ENCODE assay signal across 9 cellular contexts in genomic region chr4:153465145-153465544, GRCh38. TPM values are rescaled to one million over a fixed set of nuclear protein-coding genes. Genes with fewer than 3 reads are reported as not detected.
DNase-seq lines count a peak whose midpoint lies in the region; ATAC-seq and TF ChIP-seq lines count a peak whose summit lies in the region.
"Had no signal": no experiment of that assay in that cellular context is flagged by ENCODE, and none has a peak within 500 bp of the region (broad histone marks: within the 10 kb centered on the region; RNA-seq: fewer than 3 reads in every experiment).

No MANE protein-coding gene starts in this region.

- H3K9ac ChIP-seq in iPS-18a (ENCODE audit: low read length) (peak overlapping the region; percentile 86), subcutaneous abdominal adipose tissue (ENCODE audit: low read length in 5 of 5) (peak overlapping the region in 2 of 5 donors; percentile 65 to 70)

- H3K4me1 ChIP-seq in iPS-18a (ENCODE audit: control insufficient read depth, low read depth, low read length) (peaks cover 17% of the 10 kb centered on the region), subcutaneous abdominal adipose tissue (ENCODE audit: control insufficient read depth in 5 of 5, insufficient read depth in 5 of 5, low read length in 5 of 5) (peaks cover 0 to 42% (median 38%) of the 10 kb centered on the region in 5 donors)

- DNase-seq in T-helper 2 cell treated with Interferon-gamma antibody and Interleukin-4, amounts not matched to agents 5 μg/mL and 100 μg/mL, for 36 hours (ENCODE audit: low spot score), result no peak
- DNase-seq in T-helper 2 cell, result no peak
- DNase-seq in WTC11 (ENCODE audit: low spot score), result no peak
- no peak for DNase-seq in dedifferentiated amniotic fluid mesenchymal stem cell (ENCODE audit: extremely low spot score)
- DNase-seq in T1000 (lab: John Stamatoyannopoulos, UW), result no peak
- DNase-seq: midbrain had no signal

- H3K4me3 ChIP-seq in iPS-18a (ENCODE audit: low read length) (peak overlapping the region; percentile 83), subcutaneous abdominal adipose tissue (ENCODE audit: low read depth in 1 of 5, low read length in 5 of 5) (peak overlapping the region in 3 of 5 donors; percentile 68 to 94 (median 72))

- peaks cover 38% of the 10 kb centered on the region for H3K4me1 Mint-ChIP-seq in T-helper 2 cell treated with Interferon-gamma antibody and Interleukin-4, amounts not matched to agents 5 μg/mL and 100 μg/mL, for 36 hours (ENCODE audit: low read depth)
- H3K4me1 Mint-ChIP-seq in WTC11, result peaks cover 30% of the 10 kb centered on the region

- H3K27ac Mint-ChIP-seq in T-helper 2 cell treated with Interferon-gamma antibody and Interleukin-4, amounts not matched to agents 5 μg/mL and 100 μg/mL, for 36 hours, result peak overlapping the region; percentile 83
- no peak overlapping the region for H3K27ac Mint-ChIP-seq in WTC11

- no peak overlapping the region for H3K27ac ChIP-seq in iPS-18a (ENCODE audit: low read length)
- peak overlapping the region; percentile 61 for H3K27ac ChIP-seq in subcutaneous abdominal adipose tissue (ENCODE audit: low read depth, low read length)

- no peaks in the 10 kb centered on the region for H3K9me3 Mint-ChIP-seq in T-helper 2 cell treated with Interferon-gamma antibody and Interleukin-4, amounts not matched to agents 5 μg/mL and 100 μg/mL, for 36 hours
- 0 out of 2 replicates have a peak, but pooled peaks cover 3% of the 10 kb centered on the region for H3K9me3 Mint-ChIP-seq in WTC11

- H3K27me3 Mint-ChIP-seq in T-helper 2 cell treated with Interferon-gamma antibody and Interleukin-4, amounts not matched to agents 5 μg/mL and 100 μg/mL, for 36 hours (ENCODE audit: low read depth), result no peaks in the 10 kb centered on the region
- H3K27me3 Mint-ChIP-seq in WTC11 (ENCODE audit: low read depth), result peaks cover 8% of the 10 kb centered on the region

- H3K36me3 Mint-ChIP-seq in T-helper 2 cell treated with Interferon-gamma antibody and Interleukin-4, amounts not matched to agents 5 μg/mL and 100 μg/mL, for 36 hours (ENCODE audit: low read depth), result peaks cover 11% of the 10 kb centered on the region
- H3K36me3 Mint-ChIP-seq in WTC11, result no peaks in the 10 kb centered on the region

- peaks cover 13% of the 10 kb centered on the region for H3K27me3 ChIP-seq in iPS-18a (ENCODE audit: control insufficient read depth, insufficient read depth, low read length)
- no peaks in the 10 kb centered on the region for H3K27me3 ChIP-seq in subcutaneous abdominal adipose tissue (ENCODE audit: control insufficient read depth in 5 of 5, insufficient read depth in 4 of 5, low read length in 5 of 5)

- ATAC-seq in WTC11 (no peak), HG03442 (IDR thresholded peaks at IDR 0.05; ENCODE audit: unreplicated experiment) (no peak)

- CTCF ChIA-PET in WTC11 (lab: Charles Lee), result interaction anchor here (0.5 to 2.6 kb wide), 12 partner anchors 13 to 179 kb away, joined by 3 to 14 read pairs (median 4); partner anchors contain the start of gene MND1

- POLR2A ChIA-PET in WTC11 (lab: Charles Lee), result interaction anchor here (1.2 to 2.0 kb wide), 2 partner anchors 13 to 21 kb away, joined by 3 to 6 read pairs; no protein-coding TSS in a partner anchor

- H3K36me3 ChIP-seq in iPS-18a (ENCODE audit: control insufficient read depth, low read depth, low read length) (no peaks in the 10 kb centered on the region), subcutaneous abdominal adipose tissue (ENCODE audit: control insufficient read depth in 5 of 5, insufficient read depth in 5 of 5, low read length in 5 of 5) (no peaks in the 10 kb centered on the region)

- no peaks in the 10 kb centered on the region for H3K9me3 ChIP-seq in iPS-18a (ENCODE audit: control insufficient read depth, low read depth, low read length)
- no peaks in the 10 kb centered on the region for H3K9me3 ChIP-seq in subcutaneous abdominal adipose tissue (ENCODE audit: control insufficient read depth in 5 of 5, low read length in 5 of 5)

- H3K4me3 Mint-ChIP-seq in T-helper 2 cell treated with Interferon-gamma antibody and Interleukin-4, amounts not matched to agents 5 μg/mL and 100 μg/mL, for 36 hours, result peak overlapping the region; percentile 81
- H3K4me3 Mint-ChIP-seq in WTC11, result peak overlapping the region; percentile 84

- no peak for TF ChIP-seq CTCF in WTC11 (IDR thresholded peaks at IDR 0.05)

TF ChIP-seq in WTC11, 78 proteins besides CTCF, POLR2A, EP300 and RAD21:
- no peak for TF ChIP-seq FOXK1 (CRISPR knock-in tag; IDR thresholded peaks at IDR 0.05)
- TF ChIP-seq IRF2 (CRISPR knock-in tag; IDR thresholded peaks at IDR 0.05; ENCODE audit: borderline replicate concordance, low read depth), result no peak
- TF ChIP-seq NR1H2 (CRISPR knock-in tag; IDR thresholded peaks at IDR 0.05), result no peak
- TF ChIP-seq IRF1 (CRISPR knock-in tag; IDR thresholded peaks at IDR 0.05), result no peak
- TF ChIP-seq TEAD1 (CRISPR knock-in tag; IDR thresholded peaks at IDR 0.05), result no peak
- no peak for TF ChIP-seq TP53 (CRISPR knock-in tag; IDR thresholded peaks at IDR 0.05)
- TF ChIP-seq MAX (CRISPR knock-in tag; IDR thresholded peaks at IDR 0.05), result no peak
- TF ChIP-seq HMGA2 (CRISPR knock-in tag; IDR thresholded peaks at IDR 0.05), result no peak
- TF ChIP-seq ZNF425 (CRISPR knock-in tag; conservative IDR thresholded peaks at IDR 0.05), result no peak
- TF ChIP-seq EMX1 (CRISPR knock-in tag; IDR thresholded peaks at IDR 0.05), result no peak
- no peak for TF ChIP-seq ZNF232 (CRISPR knock-in tag; IDR thresholded peaks at IDR 0.05)
- no peak for TF ChIP-seq PREB (CRISPR knock-in tag; IDR thresholded peaks at IDR 0.05; ENCODE audit: borderline replicate concordance)
- no peak for TF ChIP-seq NR2C2 (CRISPR knock-in tag; IDR thresholded peaks at IDR 0.05)
- TF ChIP-seq ATF2 (CRISPR knock-in tag; IDR thresholded peaks at IDR 0.05; ENCODE audit: borderline replicate concordance, low read depth), result no peak

RNA-seq across cellular contexts. Expression of gene TMEM131L, which starts 1.0 kb away (rescaled TPM):
- total RNA-seq in WTC11 (2021), result 18.1 to 26.7 TPM (median 19.2 TPM) in 3 replicates
